ENCODE assay signal across 16 cellular contexts in the genomic region with DNA sequence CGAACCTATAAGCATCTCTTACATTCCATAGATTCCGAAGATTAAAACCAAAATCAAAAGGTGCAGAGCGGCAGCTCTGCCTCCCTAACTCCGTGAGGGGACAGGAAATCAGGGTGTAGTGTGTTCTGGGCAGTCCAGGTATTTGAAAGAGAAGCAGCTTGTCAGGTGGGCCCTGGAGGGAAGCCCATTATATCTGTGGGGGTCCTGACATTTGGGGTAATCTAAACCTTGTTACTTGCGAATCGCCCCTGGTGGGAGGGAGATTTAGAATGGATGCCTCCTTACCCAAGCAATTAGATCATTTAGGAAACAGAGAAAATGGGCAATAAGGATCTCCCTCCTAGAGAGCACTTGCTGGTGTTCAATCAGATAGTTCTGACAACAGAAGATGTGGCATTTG.
DNase-seq lines count a peak whose midpoint lies in the region; FAIRE-seq and TF ChIP-seq lines count a peak whose summit lies in the region.
"Had no signal": no experiment of that assay in that cellular context is flagged by ENCODE, and none has a peak within 500 bp of the region (broad histone marks: within the 10 kb centered on the region; RNA-seq: fewer than 3 reads in every experiment).

No MANE protein-coding gene starts in this region.

- H4K91ac ChIP-seq in H9 (ENCODE audit: insufficient read length, low read depth, low read length) (no peak overlapping the region), H1 (replicated peaks; ENCODE audit: insufficient read length, low read length) (no peak overlapping the region)

- H3K4me2 ChIP-seq in H9 (ENCODE audit: insufficient read depth, insufficient read length, low read length) (no peak overlapping the region), OCI-LY1 (ENCODE audit: low read length) (no peak overlapping the region), H1 (ENCODE audit: insufficient read depth in 1 of 2, low read depth in 2 of 2, low read length in 2 of 2) (no peak overlapping the region), MM.1S (ENCODE audit: low read depth, low read length) (no peak overlapping the region)

- CTCF ChIA-PET in H1 (lab: Charles Lee; ENCODE audit: partially characterized antibody): interaction anchor here (0.6 to 1.2 kb wide), 3 partner anchors 28 to 579 kb away, joined by 3 read pairs; no protein-coding TSS in a partner anchor

- H2BK20ac ChIP-seq in H9 (ENCODE audit: low read depth, low read length, poor library complexity, severe bottlenecking): no peak overlapping the region
- 0 out of 2 replicates have a peak overlapping the region, but pooled peaks have one; percentile 56 for H2BK20ac ChIP-seq in H1 (ENCODE audit: low read length)

- no peaks in the 10 kb centered on the region for H3F3A ChIP-seq in OCI-LY1 (ENCODE audit: insufficient read depth, low read length)
- H3F3A ChIP-seq in MM.1S (ENCODE audit: insufficient read depth, low read length): no peaks in the 10 kb centered on the region

- intact Hi-C loops in stomach (cut with DNase I; ENCODE audit: low total_unique reads): no loop called here

- H3K79me2 ChIP-seq in H9 (ENCODE audit: insufficient read depth, low read length) (no peaks in the 10 kb centered on the region), OCI-LY1 (ENCODE audit: insufficient read depth, low read length) (no peaks in the 10 kb centered on the region), H1 (ENCODE audit: control insufficient read depth in 1 of 2, insufficient read depth in 2 of 2, low read length in 2 of 2) (peaks cover 0 to 3% of the 10 kb centered on the region in 2 experiments; a peak in 1 of 4 replicates), MM.1S (ENCODE audit: low read length) (no peaks in the 10 kb centered on the region)

- no peak for TF ChIP-seq EP300 in H1 (IDR thresholded peaks at IDR 0.05; ENCODE audit: borderline replicate concordance in 1 of 2, low read depth in 2 of 2, low read length in 2 of 2)
- TF ChIP-seq EP300 in stomach (IDR thresholded peaks at IDR 0.05): no peak

- peaks cover 38 to 50% of the 10 kb centered on the region in 2 experiments for H3K4me1 Mint-ChIP-seq in H9

- WGBS in H9 (ENCODE audit: extremely low coverage, insufficient read length, low lambda C conversion rate): no CpG with 5 or more reads among the region's 6 CpGs
- WGBS in H1 (ENCODE audit: extremely low coverage in 1 of 2, insufficient coverage in 1 of 2, insufficient read length in 1 of 2, insufficient replicate concordance in 2 of 2, low coverage in 1 of 2, low lambda C conversion rate in 2 of 2, missing lambda C conversion rate in 1 of 2), 2 experiments: 58% methylated on average over 6 of the region's 6 CpGs; no CpG with 5 or more reads in 1 of the 2 experiments
- whole genome bisulfite sequencing in stomach, 5 donors: 79 to 97% (median 87%) methylated on average over 6 of the region's 6 CpGs

- H3K4me3 Mint-ChIP-seq in H9: no peak overlapping the region
- H3K4me3 Mint-ChIP-seq: CD4-positive, alpha-beta T cell; T-cell had no signal

- H2BK5ac ChIP-seq in H9 (ENCODE audit: insufficient read length, low read length) (no peak overlapping the region), H1 (ENCODE audit: low read depth, low read length) (no peak overlapping the region)

- H3K9ac ChIP-seq in H9 (ENCODE audit: extremely low read depth, insufficient read length, low read length) (no peak overlapping the region), OCI-LY1 (ENCODE audit: low read length) (no peak overlapping the region), H1 (replicated peaks in 1 of 4; ENCODE audit: extremely low read depth in 1 of 4, low read depth in 3 of 4, low read length in 3 of 4) (no peak overlapping the region), MM.1S (ENCODE audit: low read length) (no peak overlapping the region)

- POLR2A ChIA-PET in H1 (lab: Charles Lee; ENCODE audit: partially characterized antibody): no interaction called here

- H3K18ac ChIP-seq in H9 (ENCODE audit: insufficient read length, low read depth, low read length) (no peak overlapping the region), H1 (ENCODE audit: extremely low read depth, low read length) (no peak overlapping the region)

- H3K27me3 ChIP-seq in H9 (ENCODE audit: insufficient read depth, low read length) (no peaks in the 10 kb centered on the region), OCI-LY1 (ENCODE audit: insufficient read depth, low read length) (no peaks in the 10 kb centered on the region), H1 (replicated peaks in 1 of 4; ENCODE audit: control insufficient read depth in 3 of 4, extremely low read depth in 1 of 4, insufficient read depth in 3 of 4, low read length in 3 of 4) (no peaks in the 10 kb centered on the region), stomach (no peaks in the 10 kb centered on the region), MM.1S (replicated peaks; ENCODE audit: insufficient read depth, low read length) (no peaks in the 10 kb centered on the region)
- H3K27me3 ChIP-seq: BE2C had no signal

- H2BK15ac ChIP-seq in H9 (ENCODE audit: low read depth, low read length) (no peak overlapping the region), H1 (ENCODE audit: low read length) (no peak overlapping the region; the same call in 1 of the 2 replicates)

- no peaks in the 10 kb centered on the region for H3K9me3 Mint-ChIP-seq in H9
- H3K9me3 Mint-ChIP-seq: CD4-positive, alpha-beta T cell; T-cell had no signal

- no peak overlapping the region for H2BK12ac ChIP-seq in H9 (ENCODE audit: insufficient read length, low read depth, low read length)
- H2BK12ac ChIP-seq in H1 (ENCODE audit: low read depth, low read length): no peak overlapping the region

- H3K23ac ChIP-seq in H9 (ENCODE audit: insufficient read length, low read depth, low read length) (no peak overlapping the region), H1 (ENCODE audit: insufficient read length) (no peak overlapping the region)

- no peaks in the 10 kb centered on the region for H3K27me3 Mint-ChIP-seq in H9 (ENCODE audit: low read depth)
- H3K27me3 Mint-ChIP-seq: CD4-positive, alpha-beta T cell had no signal

- no peak overlapping the region for H3T11ph ChIP-seq in H9 (ENCODE audit: low read length)

- no peaks in the 10 kb centered on the region for H3K79me1 ChIP-seq in H9 (ENCODE audit: insufficient read depth, low read depth, low read length, poor library complexity, severe bottlenecking)
- H3K79me1 ChIP-seq in H1 (ENCODE audit: low read depth, low read length): peaks cover 3% of the 10 kb centered on the region; the same call in 1 of the 2 replicates

- no peak overlapping the region for H4K8ac ChIP-seq in H9 (replicated peaks; ENCODE audit: insufficient read length, low read depth, low read length)
- no peak overlapping the region for H4K8ac ChIP-seq in H1 (ENCODE audit: extremely low read depth, insufficient read depth, low read length)

- H3K4me3 ChIP-seq in OCI-LY1 (ENCODE audit: low read depth, low read length, poor library complexity, severe bottlenecking) (no peak overlapping the region), H1 (ENCODE audit: extremely low read depth in 1 of 4, insufficient read depth in 2 of 4, low read depth in 3 of 4, low read length in 4 of 4) (no peak overlapping the region), stomach (no peak overlapping the region), MM.1S (ENCODE audit: low read length) (no peak overlapping the region)
- H3K4me3 ChIP-seq: SK-N-MC had no signal

- DNase-seq in H9: no peak
- no peak for DNase-seq in H1 (ENCODE audit: low read depth in 1 of 2, low spot score in 2 of 2)
- DNase-seq in stomach: no peak
- no peak for DNase-seq in MM.1S
- no peak for DNase-seq in SKM-1 treated with dmso at 0.1 percent for 144 hours (lab: John Stamatoyannopoulos, UW; ENCODE audit: unreplicated experiment)
- DNase-seq in NAMALWA (ENCODE audit: low spot score): no peak
- DNase-seq: BE2C; CD4-positive, alpha-beta T cell; DMS79; KBM-7; NCI-H1092; NCI-H1694; NK-92 treated with Interleukin-12 subunit alpha and Interleukin-12 subunit beta, amount 100 ng/mL, for 24 hours; T-cell had no signal

- H3K9me2 ChIP-seq in OCI-LY1 (ENCODE audit: low read depth, low read length) (no peaks in the 10 kb centered on the region), MM.1S (replicated peaks; ENCODE audit: insufficient read depth, low read length) (no peaks in the 10 kb centered on the region)

- H4K5ac ChIP-seq in H9 (ENCODE audit: insufficient read length, low read depth, low read length) (no peak overlapping the region), H1 (ENCODE audit: insufficient read length, low read depth, low read length) (no peak overlapping the region)

- H3K36me3 ChIP-seq in OCI-LY1 (ENCODE audit: insufficient read depth, low read length): no peaks in the 10 kb centered on the region
- no peaks in the 10 kb centered on the region for H3K36me3 ChIP-seq in H1 (ENCODE audit: control insufficient read depth in 2 of 4, insufficient read depth in 4 of 4, low read length in 3 of 4)
- no peaks in the 10 kb centered on the region for H3K36me3 ChIP-seq in stomach
- no peaks in the 10 kb centered on the region for H3K36me3 ChIP-seq in MM.1S (replicated peaks; ENCODE audit: insufficient read depth, low read length)
- H3K36me3 ChIP-seq: BE2C had no signal

- no peak overlapping the region for H3K27ac ChIP-seq in H9 (ENCODE audit: insufficient read length, low read depth, low read length)
- peak overlapping the region; percentile 71 for H3K27ac ChIP-seq in OCI-LY1 (ENCODE audit: low read depth, low read length, poor library complexity, severe bottlenecking)
- no peak overlapping the region for H3K27ac ChIP-seq in H1 (ENCODE audit: low read depth, low read length)
- H3K27ac ChIP-seq in stomach: peak overlapping the region in 3 of 5 donors; percentile 51 to 78 (median 62)
- H3K27ac ChIP-seq in MM.1S (ENCODE audit: low read length): no peak overlapping the region
- H3K27ac ChIP-seq: SK-N-MC had no signal

- no peaks in the 10 kb centered on the region for H3K4me1 ChIP-seq in H9 (ENCODE audit: insufficient read depth, low read length)
- peaks cover 91% of the 10 kb centered on the region for H3K4me1 ChIP-seq in OCI-LY1 (ENCODE audit: insufficient read depth, low read length, severe bottlenecking)
- H3K4me1 ChIP-seq in H1 (replicated peaks in 1 of 4; ENCODE audit: control insufficient read depth in 3 of 4, insufficient read depth in 4 of 4, low read length in 3 of 4): peaks cover 0 to 15% (median 8%) of the 10 kb centered on the region in 4 experiments; a peak in 2 of 7 replicates
- H3K4me1 ChIP-seq in stomach: peaks cover 13 to 61% (median 41%) of the 10 kb centered on the region in 4 donors
- no peaks in the 10 kb centered on the region for H3K4me1 ChIP-seq in MM.1S (ENCODE audit: low read length)

- H2BK120ac ChIP-seq in H9 (ENCODE audit: low read depth, low read length, poor library complexity, severe bottlenecking) (no peak overlapping the region), H1 (replicated peaks; ENCODE audit: low read depth, low read length) (no peak overlapping the region)

- H3K56ac ChIP-seq in H9 (ENCODE audit: insufficient read length, low read depth, low read length) (no peak overlapping the region), H1 (replicated peaks; ENCODE audit: insufficient read length, low read depth, low read length) (no peak overlapping the region)

- no peaks in the 10 kb centered on the region for H4K20me1 ChIP-seq in H9 (ENCODE audit: control insufficient read depth, insufficient read depth, insufficient read length)
- H4K20me1 ChIP-seq in OCI-LY1 (ENCODE audit: insufficient read depth, low read length): no peaks in the 10 kb centered on the region
- H4K20me1 ChIP-seq in H1 (replicated peaks in 1 of 2; ENCODE audit: control insufficient read depth in 1 of 2, insufficient read depth in 2 of 2, low read length in 2 of 2): peaks cover 0 to 3% of the 10 kb centered on the region in 2 experiments
- H4K20me1 ChIP-seq in MM.1S (ENCODE audit: insufficient read depth, low read length): no peaks in the 10 kb centered on the region

- H3K36me3 Mint-ChIP-seq in H9 (ENCODE audit: insufficient read depth in 1 of 3, low read depth in 3 of 3): no peaks in the 10 kb centered on the region
- H3K36me3 Mint-ChIP-seq: T-cell had no signal

- H3K9me3 ChIP-seq in H9 (ENCODE audit: control insufficient read depth, low read depth, low read length): no peaks in the 10 kb centered on the region
- H3K9me3 ChIP-seq in OCI-LY1 (ENCODE audit: low read length): no peaks in the 10 kb centered on the region
- H3K9me3 ChIP-seq in H1 (ENCODE audit: insufficient read depth in 2 of 2, low read depth in 1 of 2, low read length in 1 of 2): no peaks in the 10 kb centered on the region
- no peaks in the 10 kb centered on the region for H3K9me3 ChIP-seq in stomach
- H3K9me3 ChIP-seq in MM.1S (replicated peaks; ENCODE audit: insufficient read depth, low read length): no peaks in the 10 kb centered on the region
- H3K9me3 ChIP-seq: BE2C had no signal

- peak overlapping the region in 2 of 3 experiments; percentile 8 to 59; a peak in 2 of 7 replicates for H3K27ac Mint-ChIP-seq in H9
- H3K27ac Mint-ChIP-seq: CD4-positive, alpha-beta T cell; T-cell had no signal

- TF ChIP-seq CTCF in H9 (conservative IDR thresholded peaks at IDR 0.05): no peak
- no peak for TF ChIP-seq CTCF in OCI-LY1 (IDR thresholded peaks at IDR 0.05; ENCODE audit: low read length)
- no peak for TF ChIP-seq CTCF in H1 (IDR thresholded peaks at IDR 0.05; ENCODE audit: control extremely low read depth in 1 of 3, insufficient read depth in 1 of 3, low read depth in 1 of 3, low read length in 3 of 3)
- TF ChIP-seq CTCF in stomach (IDR thresholded peaks at IDR 0.05): no peak
- no peak for TF ChIP-seq CTCF in MM.1S (IDR thresholded peaks at IDR 0.05; ENCODE audit: low read length)

- H3K4ac ChIP-seq in H9 (ENCODE audit: low read depth, low read length) (no peak overlapping the region), H1 (replicated peaks; ENCODE audit: insufficient read length, low read depth, low read length) (no peak overlapping the region)

- H2AFZ ChIP-seq in H9 (ENCODE audit: low read length) (no peak overlapping the region), OCI-LY1 (ENCODE audit: low read length) (no peak overlapping the region), H1 (ENCODE audit: low read length) (no peak overlapping the region), MM.1S (ENCODE audit: low read length) (no peak overlapping the region)

- no peak for FAIRE-seq in H1 (lab: Jason Lieb, UNC)

- H3K23me2 ChIP-seq in H9 (ENCODE audit: insufficient read length, low read depth, low read length, poor library complexity, severe bottlenecking) (peaks cover 2% of the 10 kb centered on the region), H1 (ENCODE audit: low read depth, low read length) (no peaks in the 10 kb centered on the region)

- H3K14ac ChIP-seq in H9 (ENCODE audit: insufficient read depth, low read length) (no peak overlapping the region), H1 (ENCODE audit: insufficient read length) (no peak overlapping the region)

- H2AK5ac ChIP-seq in H9 (ENCODE audit: insufficient read length, low read length) (no peak overlapping the region), H1 (ENCODE audit: low read depth, low read length) (no peak overlapping the region)

- TF ChIP-seq POLR2A in H1 (IDR thresholded peaks at IDR 0.05; ENCODE audit: control extremely low read depth in 1 of 2, low read depth in 2 of 2, low read length in 2 of 2): no peak
- no peak for TF ChIP-seq POLR2A in stomach (IDR thresholded peaks at IDR 0.05)

- no peak for TF ChIP-seq RAD21 in H1 (IDR thresholded peaks at IDR 0.05 in 1 of 2, conservative IDR thresholded peaks at IDR 0.05 in 1 of 2; ENCODE audit: low read depth in 2 of 2, low read length in 2 of 2)

Comparison
In these comparisons a context has a peak if more than half of its experiments do, and no peak if none do; other contexts are left out.
1. H3K27ac ChIP-seq: peak in OCI-LY1 (single experiment) and stomach (3 of 5); none in H9 (single experiment), H1 (single experiment) and MM.1S (single experiment).